Comparison of ENCODE assay signal across 19 cellular contexts in the genomic region with DNA sequence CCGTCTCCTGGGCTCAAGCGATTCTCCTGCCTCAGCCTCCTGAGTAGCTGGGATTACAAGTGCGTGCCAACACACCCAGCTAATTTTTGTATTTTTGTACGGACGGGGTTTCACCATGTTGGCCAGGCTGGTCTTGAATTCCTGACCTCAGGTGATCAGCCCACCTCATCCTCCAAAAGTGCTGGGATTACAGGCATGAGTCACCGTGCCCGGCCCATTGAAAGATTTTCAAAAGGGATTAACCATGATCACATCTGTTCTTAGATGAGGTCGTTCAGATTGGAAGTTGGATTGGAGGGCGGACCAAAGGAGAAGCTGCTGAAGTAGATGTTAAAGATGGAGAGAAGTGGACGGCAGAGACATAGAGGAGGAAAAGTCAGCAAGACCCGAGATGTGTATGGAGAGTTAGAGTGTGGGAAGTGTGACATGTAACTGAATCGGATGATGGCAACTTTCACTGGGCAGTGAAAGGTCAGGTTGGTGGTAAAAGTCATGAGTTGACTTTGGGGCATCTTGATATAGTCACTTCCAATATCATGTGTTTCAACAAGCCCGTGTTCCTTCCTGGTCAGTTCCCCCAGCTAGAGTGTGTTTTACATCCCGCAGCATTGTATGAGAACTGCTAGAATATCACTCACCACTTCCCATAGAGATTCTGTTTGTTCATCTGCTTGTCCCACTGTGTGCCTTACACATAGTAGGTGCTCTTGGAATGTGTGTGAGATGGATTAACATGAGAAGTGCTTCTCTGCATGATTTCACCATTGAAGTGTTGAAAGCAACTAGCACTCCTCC. TPM values are rescaled to one million over a fixed set of nuclear protein-coding genes. Genes with fewer than 3 reads are reported as not detected.
DNase-seq lines count a peak whose midpoint lies in the region; ATAC-seq and TF ChIP-seq lines count a peak whose summit lies in the region.
"Had no signal": no experiment of that assay in that cellular context is flagged by ENCODE, and none has a peak within 500 bp of the region (broad histone marks: within the 10 kb centered on the region; RNA-seq: fewer than 3 reads in every experiment).

No MANE protein-coding gene starts in this region.

- DNase-seq in CD14-positive monocyte (ENCODE audit: low spot score) (no peak), HL-60 (ENCODE audit: low read depth in 1 of 2, low spot score in 1 of 2) (no peak), WERI-Rb-1 (peak; percentile 68), epithelial cell of esophagus (ENCODE audit: low read depth) (peak; percentile 30), heart right ventricle (no peak)
- DNase-seq in activated effector memory CD4-positive, alpha-beta T cell treated with anti-CD3 and anti-CD28 coated beads, Interleukin-2, amount 50 U/mL, for 16 hours = no peak
- DNase-seq: CD8-positive, alpha-beta T cell; DMS79 treated with DMSO at 0.1 percent for 48 hours; H7; Kasumi-1; NCI-H1417; NCI-H187; NCI-H2107; NCI-H510A; PC-3 had no signal

- peaks cover 0 to 25% (median 0%) of the 10 kb centered on the region in 9 donors for H3K4me1 ChIP-seq in heart right ventricle

- H3K36me3 ChIP-seq in WERI-Rb-1 (no peaks in the 10 kb centered on the region), heart right ventricle (no peaks in the 10 kb centered on the region)
- H3K36me3 ChIP-seq: SJSA1 had no signal

- TF ChIP-seq CTCF in CD14-positive monocyte (IDR thresholded peaks at IDR 0.05) (no peak), HL-60 (IDR thresholded peaks at IDR 0.05; ENCODE audit: insufficient read depth, low read length) (no peak), WERI-Rb-1 (IDR thresholded peaks at IDR 0.05; ENCODE audit: low read depth, low read length) (no peak), epithelial cell of esophagus (IDR thresholded peaks at IDR 0.05; ENCODE audit: insufficient read depth, low read depth, low read length, missing control alignments) (no peak), heart right ventricle (IDR thresholded peaks at IDR 0.05) (no peak)

- peaks cover 4 to 8% of the 10 kb centered on the region in 2 donors for H3K36me3 Mint-ChIP-seq in CD14-positive monocyte
- H3K36me3 Mint-ChIP-seq: CD8-positive, alpha-beta T cell; IgD-negative memory B cell had no signal

- H3K4me3 Mint-ChIP-seq in CD14-positive monocyte = no peak overlapping the region
- H3K4me3 Mint-ChIP-seq: CD8-positive, alpha-beta T cell; IgD-negative memory B cell had no signal

- H3K27me3 ChIP-seq in HL-60 (ENCODE audit: insufficient read depth, poor library complexity, severe bottlenecking) (no peaks in the 10 kb centered on the region), WERI-Rb-1 (ENCODE audit: insufficient read depth, low read depth, severe bottlenecking) (no peaks in the 10 kb centered on the region), heart right ventricle (peaks cover 0 to 4% (median 0%) of the 10 kb centered on the region in 7 donors)
- H3K27me3 ChIP-seq: SJSA1 had no signal

- H3K27ac ChIP-seq in HL-60 (replicated peaks) = peak overlapping the region; percentile 85; the same call in 1 of the 2 replicates
- H3K27ac ChIP-seq in WERI-Rb-1 = no peak overlapping the region
- H3K27ac ChIP-seq in heart right ventricle = no peak overlapping the region
- H3K27ac ChIP-seq: A549, SJSA1 had no signal

- H3K27me3 Mint-ChIP-seq in CD14-positive monocyte (ENCODE audit: low read depth in 3 of 3) = peaks cover 0 to 2% (median 0%) of the 10 kb centered on the region in 3 donors

- intact Hi-C loops in CD14-positive monocyte (cut with micrococcal nuclease) = loop anchor here (2.0 kb wide), 1 partner anchor 39 kb away; no protein-coding TSS in a partner anchor
- intact Hi-C loops in heart right ventricle (cut with DNase I) = no loop called here

- peaks cover 49% of the 10 kb centered on the region for H3K4me1 Mint-ChIP-seq in CD14-positive monocyte
- H3K4me1 Mint-ChIP-seq: IgD-negative memory B cell had no signal

- H3K9me3 ChIP-seq in WERI-Rb-1 (ENCODE audit: severe bottlenecking) = no peaks in the 10 kb centered on the region
- H3K9me3 ChIP-seq in heart right ventricle = peaks cover 0 to 9% (median 0%) of the 10 kb centered on the region in 11 donors
- H3K9me3 ChIP-seq: A549, SJSA1 had no signal

- peaks cover 0 to 8% (median 4%) of the 10 kb centered on the region in 7 donors for H3K9me3 Mint-ChIP-seq in CD14-positive monocyte

- H3K4me3 ChIP-seq in HL-60 (replicated peaks; ENCODE audit: insufficient read depth, low read length) = no peak overlapping the region
- H3K4me3 ChIP-seq in WERI-Rb-1 (ENCODE audit: low read depth, low read length) = no peak overlapping the region
- no peak overlapping the region for H3K4me3 ChIP-seq in epithelial cell of esophagus (ENCODE audit: low read length)
- H3K4me3 ChIP-seq in heart right ventricle = no peak overlapping the region
- H3K4me3 ChIP-seq: A549, SJSA1 had no signal

- 90 to 93% methylated on average over 14 of the region's 14 CpGs for WGBS in heart right ventricle, 2 donors

- peak overlapping the region; percentile 98 to 100 (median 99) for H3K27ac Mint-ChIP-seq in CD14-positive monocyte
- H3K27ac Mint-ChIP-seq: CD8-positive, alpha-beta T cell; IgD-negative memory B cell had no signal

- ATAC-seq in heart right ventricle (no peak), GM19035 (IDR thresholded peaks at IDR 0.05; ENCODE audit: unreplicated experiment) (no peak)
- ATAC-seq: A549; CD8-positive, alpha-beta T cell; PC-3 had no signal

RNA-seq across cellular contexts. Expression of gene TINAGL1, which starts 54.4 kb away (rescaled TPM):
- polyA plus RNA-seq in CD14-positive monocyte (not detected), heart right ventricle (100 to 1,000 TPM; 268 to 332 TPM)
- 100 to 1,000 TPM; 139 to 336 (median 188) TPM for total RNA-seq in heart right ventricle
- total RNA-seq: CD8-positive, alpha-beta T cell had no signal
- polyA plus RNA-seq: IgD-negative memory B cell had no signal

Comparison
In these comparisons a context has a peak if more than half of its experiments do, and no peak if none do; other contexts are left out.
1. DNase-seq: peak in WERI-Rb-1 (single experiment) and epithelial cell of esophagus (single experiment); none in CD14-positive monocyte (single experiment), HL-60 (0 of 2), heart right ventricle (0 of 2) and activated effector memory CD4-positive, alpha-beta T cell treated with anti-CD3 and anti-CD28 coated beads, Interleukin-2, amount 50 U/mL, for 16 hours (single experiment).
2. RNA of gene TINAGL1, which starts 54.4 kb away (polyA plus RNA-seq): 268 to 332 TPM in heart right ventricle; not detected in CD14-positive monocyte; every median in the first group is over 100 times any median in the second.
3. intact Hi-C loops: an anchor here in CD14-positive monocyte (2.0 kb wide); none called in heart right ventricle.